In genomic region chr3:43958005-43958770, GRCh38 we compare ENCODE assay signal across 17 cellular contexts.
"Had no signal": no experiment of that assay in that cellular context is flagged by ENCODE, and none has a peak within 500 bp of the region (broad histone marks: within the 10 kb centered on the region; RNA-seq: fewer than 3 reads in every experiment).

No MANE protein-coding gene starts in this region.

- H3K4me1 Mint-ChIP-seq: activated CD8-positive, alpha-beta memory T cell treated with anti-CD3 and anti-CD28 coated beads, Interleukin-2, amount 10 ng/mL, durations not matched to agents 7 days and 5 days had no signal

- H3K36me3 Mint-ChIP-seq: activated CD8-positive, alpha-beta memory T cell treated with anti-CD3 and anti-CD28 coated beads, Interleukin-2, amount 10 ng/mL, durations not matched to agents 7 days and 5 days; activated naive CD8-positive, alpha-beta T cell treated with anti-CD3 and anti-CD28 coated beads for 36 hours; natural killer cell treated with Interleukin-12 subunit alpha and Interleukin-12 subunit beta and Interleukin-15 and Interleukin-18, amount 100 ng/mL, for 72 hours; stimulated activated memory B cell treated with anti-CD40 and anti-IgM and Interleukin-4, amounts not matched to agents 10 μg/mL and 1 μg/mL and 100 μg/mL, for 72 hours had no signal

- H3K27ac ChIP-seq: dorsolateral prefrontal cortex, esophagus muscularis mucosa, foreskin keratinocyte, heart left ventricle, left ventricle myocardium inferior, tibial nerve had no signal

- DNase-seq: activated CD4-positive, alpha-beta T cell treated with anti-CD3 and anti-CD28 coated beads, Interleukin-2, amount 50 U/mL, for 48 hours; activated CD8-positive, alpha-beta memory T cell treated with anti-CD3 and anti-CD28 coated beads, Interleukin-2, amount 10 ng/mL, durations not matched to agents 7 days and 5 days; activated gamma-delta T cell treated with Interleukin-2 at 50 U/mL for 16 hours; activated naive CD8-positive, alpha-beta T cell treated with anti-CD3 and anti-CD28 coated beads for 36 hours; activated T-cell treated with anti-CD3 and anti-CD28 coated beads, Interleukin-2, amount 50 U/mL, for 4 hours; dorsolateral prefrontal cortex; foreskin keratinocyte; heart left ventricle; islet precursor cell; left ventricle myocardium inferior; mesenchymal stem cell; right cardiac atrium; T-helper 2 cell had no signal

- H3K9me3 Mint-ChIP-seq: activated naive CD8-positive, alpha-beta T cell treated with anti-CD3 and anti-CD28 coated beads for 36 hours; activated T-cell treated with anti-CD3 and anti-CD28 coated beads, Interleukin-2, amount 50 U/mL, for 4 hours; natural killer cell treated with Interleukin-12 subunit alpha and Interleukin-12 subunit beta and Interleukin-15 and Interleukin-18, amount 100 ng/mL, for 72 hours; stimulated activated memory B cell treated with anti-CD40 and anti-IgM and Interleukin-4, amounts not matched to agents 10 μg/mL and 1 μg/mL and 100 μg/mL, for 72 hours had no signal

- H3K36me3 ChIP-seq: esophagus muscularis mucosa, heart left ventricle, left ventricle myocardium inferior, tibial nerve had no signal

- H3K4me1 ChIP-seq: foreskin keratinocyte, left ventricle myocardium inferior, tibial nerve had no signal

- H3K4me3 Mint-ChIP-seq: activated CD8-positive, alpha-beta memory T cell treated with anti-CD3 and anti-CD28 coated beads, Interleukin-2, amount 10 ng/mL, durations not matched to agents 7 days and 5 days; activated naive CD8-positive, alpha-beta T cell treated with anti-CD3 and anti-CD28 coated beads for 36 hours; activated T-cell treated with anti-CD3 and anti-CD28 coated beads, Interleukin-2, amount 50 U/mL, for 4 hours; natural killer cell treated with Interleukin-12 subunit alpha and Interleukin-12 subunit beta and Interleukin-15 and Interleukin-18, amount 100 ng/mL, for 72 hours; stimulated activated memory B cell treated with anti-CD40 and anti-IgM and Interleukin-4, amounts not matched to agents 10 μg/mL and 1 μg/mL and 100 μg/mL, for 72 hours had no signal

- H3K27ac Mint-ChIP-seq: activated CD8-positive, alpha-beta memory T cell treated with anti-CD3 and anti-CD28 coated beads, Interleukin-2, amount 10 ng/mL, durations not matched to agents 7 days and 5 days; activated naive CD8-positive, alpha-beta T cell treated with anti-CD3 and anti-CD28 coated beads for 36 hours; natural killer cell treated with Interleukin-12 subunit alpha and Interleukin-12 subunit beta and Interleukin-15 and Interleukin-18, amount 100 ng/mL, for 72 hours; stimulated activated memory B cell treated with anti-CD40 and anti-IgM and Interleukin-4, amounts not matched to agents 10 μg/mL and 1 μg/mL and 100 μg/mL, for 72 hours had no signal

- H3K9me3 ChIP-seq: esophagus muscularis mucosa, heart left ventricle, left ventricle myocardium inferior, tibial nerve had no signal

- H3K4me3 ChIP-seq: dorsolateral prefrontal cortex, esophagus muscularis mucosa, heart left ventricle, left ventricle myocardium inferior, tibial nerve had no signal

- ATAC-seq: activated CD8-positive, alpha-beta memory T cell treated with anti-CD3 and anti-CD28 coated beads, Interleukin-2, amount 10 ng/mL, durations not matched to agents 7 days and 5 days; activated T-cell treated with anti-CD3 and anti-CD28 coated beads, Interleukin-2, amount 50 U/mL, for 4 hours; foreskin keratinocyte; heart left ventricle; natural killer cell treated with Interleukin-12 subunit alpha and Interleukin-12 subunit beta and Interleukin-15 and Interleukin-18, amount 100 ng/mL, for 72 hours; right cardiac atrium; stimulated activated memory B cell treated with anti-CD40 and anti-IgM and Interleukin-4, amounts not matched to agents 10 μg/mL and 1 μg/mL and 100 μg/mL, for 72 hours had no signal

- H3K27me3 ChIP-seq: tibial nerve had no signal
